In genomic region chr21:38756746-38757145, GRCh38 we compare ENCODE assay signal across 11 cellular contexts. TPM values are rescaled to one million over a fixed set of nuclear protein-coding genes. Genes with fewer than 3 reads are reported as not detected.
DNase-seq lines count a peak whose midpoint lies in the region; FAIRE-seq and TF ChIP-seq lines count a peak whose summit lies in the region.
"Had no signal": no experiment of that assay in that cellular context is flagged by ENCODE, and none has a peak within 500 bp of the region (broad histone marks: within the 10 kb centered on the region; RNA-seq: fewer than 3 reads in every experiment).

No MANE protein-coding gene starts in this region.

- TF ChIP-seq POLR2A in uterus (IDR thresholded peaks at IDR 0.05): no peak
- no peak for TF ChIP-seq POLR2A in thyroid gland (IDR thresholded peaks at IDR 0.05)

- TF ChIP-seq CTCF in astrocyte (IDR thresholded peaks at IDR 0.05; ENCODE audit: insufficient read depth, low read depth, low read length) (no peak), uterus (IDR thresholded peaks at IDR 0.05) (no peak), thyroid gland (IDR thresholded peaks at IDR 0.05) (no peak)

- peak overlapping the region; percentile 96 for H3K27ac Mint-ChIP-seq in astrocyte (ENCODE audit: unreplicated experiment)
- H3K27ac Mint-ChIP-seq: activated T-cell treated with anti-CD3 and anti-CD28 coated beads, Interleukin-2, amount 50 U/mL, for 72 hours had no signal

- H3K36me3 ChIP-seq in astrocyte (ENCODE audit: insufficient read depth, low read length) (no peaks in the 10 kb centered on the region), uterus (no peaks in the 10 kb centered on the region), thyroid gland (no peaks in the 10 kb centered on the region)

- intact Hi-C loops in uterus (cut with DNase I; ENCODE audit: low total_unique reads) (loop anchor here (10.0 kb wide), 1 partner anchor 48 kb away; the partner anchor contains the start of gene ETS2), thyroid gland (cut with DNase I) (no loop called here)

- no peak overlapping the region for H2AFZ ChIP-seq in astrocyte (ENCODE audit: low read depth, low read length)

- DNase-seq in HS-27A (ENCODE audit: low read depth): peak; percentile 43
- peak; percentile 83 for DNase-seq in astrocyte (ENCODE audit: low read depth)
- peak; percentile 83 for DNase-seq in kidney glomerular epithelial cell (lab: John Stamatoyannopoulos, UW)
- no peak for DNase-seq in uterus
- no peak for DNase-seq in thyroid gland
- no peak for DNase-seq in HUDEP-2 (lab: John Stamatoyannopoulos, UW; ENCODE audit: unreplicated experiment in 76 of 76)
- no peak for DNase-seq in NCI-H1092 treated with DMSO at 0.1 percent for 48 hours (lab: John Stamatoyannopoulos, UW)
- DNase-seq: activated T-cell treated with anti-CD3 and anti-CD28 coated beads, Interleukin-2, amount 50 U/mL, for 72 hours; anterior cingulate cortex; NCI-H2029 treated with DMSO at 0.1 percent for 48 hours; NK-92 treated with Interleukin-12 subunit alpha and Interleukin-12 subunit beta, amount 100 ng/mL, for 24 hours had no signal

- FAIRE-seq in astrocyte (lab: Jason Lieb, UNC): peak; percentile 76

- H3K9me3 ChIP-seq in astrocyte (ENCODE audit: insufficient read depth, low read depth, low read length) (no peaks in the 10 kb centered on the region), uterus (no peaks in the 10 kb centered on the region), thyroid gland (no peaks in the 10 kb centered on the region)

- H3K4me2 ChIP-seq in astrocyte (ENCODE audit: low read length): peak overlapping the region; percentile 41

- H3K4me3 ChIP-seq in astrocyte (ENCODE audit: insufficient read depth, low read depth, low read length) (no peak overlapping the region), uterus (no peak overlapping the region), thyroid gland (replicated peaks in 1 of 3) (no peak overlapping the region)

- H3K27me3 ChIP-seq in astrocyte (ENCODE audit: insufficient read depth, low read length) (no peaks in the 10 kb centered on the region), uterus (no peaks in the 10 kb centered on the region), thyroid gland (no peaks in the 10 kb centered on the region)

- no peak overlapping the region for H3K9ac ChIP-seq in astrocyte (ENCODE audit: low read length)

- H3K36me3 Mint-ChIP-seq in astrocyte (ENCODE audit: low read depth, unreplicated experiment): peaks cover 3% of the 10 kb centered on the region

- H3K4me3 Mint-ChIP-seq in astrocyte (ENCODE audit: unreplicated experiment): no peak overlapping the region
- H3K4me3 Mint-ChIP-seq: activated T-cell treated with anti-CD3 and anti-CD28 coated beads, Interleukin-2, amount 50 U/mL, for 72 hours had no signal

- H3K4me1 Mint-ChIP-seq in astrocyte (ENCODE audit: low read depth, unreplicated experiment): peaks cover 46% of the 10 kb centered on the region

- H4K20me1 ChIP-seq in astrocyte (ENCODE audit: insufficient read depth, low read length): no peaks in the 10 kb centered on the region

- no peaks in the 10 kb centered on the region for H3K79me2 ChIP-seq in astrocyte (ENCODE audit: insufficient read depth, low read length)

- no peaks in the 10 kb centered on the region for H3K27me3 Mint-ChIP-seq in astrocyte (ENCODE audit: low read depth, unreplicated experiment)

- H3K27ac ChIP-seq in astrocyte (ENCODE audit: low read depth, low read length): peak overlapping the region; percentile 65
- H3K27ac ChIP-seq in uterus: peak overlapping the region; percentile 67
- H3K27ac ChIP-seq in thyroid gland: no peak overlapping the region

- peaks cover 21% of the 10 kb centered on the region for H3K4me1 ChIP-seq in astrocyte (ENCODE audit: insufficient read depth, low read length)
- H3K4me1 ChIP-seq in uterus: no peaks in the 10 kb centered on the region
- H3K4me1 ChIP-seq in thyroid gland: peaks cover 0 to 5% of the 10 kb centered on the region in 2 donors

- 91 to 94% methylated on average over 3 of the region's 3 CpGs for WGBS in thyroid gland, 2 donors

- H3K9me3 Mint-ChIP-seq in astrocyte (ENCODE audit: unreplicated experiment): no peaks in the 10 kb centered on the region
- H3K9me3 Mint-ChIP-seq: activated T-cell treated with anti-CD3 and anti-CD28 coated beads, Interleukin-2, amount 50 U/mL, for 72 hours had no signal

RNA-seq across cellular contexts. Expression of gene ETS2, which starts 49.0 kb away (rescaled TPM):
- total RNA-seq in astrocyte (37.0 and 40.3 TPM in 2 replicates), uterus (100 to 1,000 TPM in 2 of 4 donors, 10 to 100 TPM in 2; 72.6 to 147 (median 98.5) TPM), thyroid gland (10 to 100 TPM; 36.6 to 92.2 (median 56.3) TPM)

Comparison
In these comparisons a context has a peak if more than half of its experiments do, and no peak if none do; other contexts are left out.
1. DNase-seq: peak in HS-27A (single experiment), astrocyte (single experiment) and kidney glomerular epithelial cell (single experiment); none in uterus (0 of 2), thyroid gland (0 of 2), HUDEP-2 (0 of 76) and NCI-H1092 treated with DMSO at 0.1 percent for 48 hours (single experiment).
2. H3K27ac ChIP-seq: peak in astrocyte (single experiment) and uterus (2 of 2); none in thyroid gland (0 of 3).